In the genomic region with DNA sequence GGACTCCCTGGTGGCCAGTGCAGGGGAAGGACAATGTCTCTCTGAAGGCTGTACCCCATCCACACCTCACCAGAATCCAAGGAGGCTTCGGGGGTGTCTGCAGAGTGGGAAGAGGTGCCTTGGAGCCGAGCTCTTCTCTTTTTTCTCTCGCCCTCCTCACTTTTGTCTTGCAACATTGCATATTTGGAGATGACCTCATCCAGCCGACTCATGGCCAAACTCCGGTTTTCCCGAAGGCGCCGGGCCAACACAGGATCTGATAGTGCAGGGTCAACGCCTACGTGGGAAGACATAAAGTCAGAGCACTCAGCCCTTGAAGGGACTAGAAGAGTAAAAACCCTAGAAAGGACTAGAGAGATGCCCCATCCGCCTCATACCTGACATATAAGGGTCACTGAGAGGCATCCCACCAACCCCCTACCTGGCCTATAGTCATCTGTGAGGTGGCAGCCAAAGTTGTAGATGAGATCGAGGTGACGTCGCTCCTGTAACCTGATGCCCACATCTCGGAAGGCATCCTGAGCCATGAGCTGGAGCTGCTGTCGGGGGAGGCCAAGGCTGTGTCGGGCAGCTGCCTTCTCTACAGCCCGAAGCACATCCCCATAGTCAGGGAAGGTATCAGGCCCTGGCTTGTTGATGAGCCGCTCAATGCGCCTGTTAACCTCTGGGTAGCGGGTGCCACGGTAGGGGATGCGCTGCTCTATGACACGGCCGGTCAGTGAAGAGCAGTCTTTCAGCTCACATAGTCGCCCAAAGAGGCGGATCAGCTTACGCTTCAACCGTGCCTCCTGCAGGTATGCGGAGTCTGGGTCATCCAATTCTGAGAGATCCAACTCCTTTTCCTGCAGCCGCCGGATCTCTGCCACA, we compare ENCODE assay signal across 8 cellular contexts. TPM values are rescaled to one million over a fixed set of nuclear protein-coding genes. Genes with fewer than 3 reads are reported as not detected.
A peak's percentile ranks its signal among the peaks of the same experiment; 100 is the strongest.
DNase-seq lines count a peak whose midpoint lies in the region; ATAC-seq and TF ChIP-seq lines count a peak whose summit lies in the region.

No MANE protein-coding gene starts in this region.

- ATAC-seq in GM19035 (IDR thresholded peaks at IDR 0.05; ENCODE audit: unreplicated experiment) = no peak

- TF ChIP-seq CTCF in astrocyte of the spinal cord (IDR thresholded peaks at IDR 0.05; ENCODE audit: low read depth, low read length) (no peak), liver (IDR thresholded peaks at IDR 0.05; ENCODE audit: low read depth, low read length, missing input control) (no peak)

- no peaks in the 10 kb centered on the region for H3K9me3 ChIP-seq in liver (ENCODE audit: control insufficient read depth in 4 of 4, low read length in 3 of 4)

- WGBS in liver = 73% methylated on average over 32 of the region's 32 CpGs

- H3K4me3 ChIP-seq in astrocyte of the spinal cord (ENCODE audit: low read depth, low read length) (no peak overlapping the region), liver (ENCODE audit: low read depth in 1 of 3, low read length in 3 of 3) (no peak overlapping the region)

- in situ Hi-C loops in astrocyte of the spinal cord (cut with HindIII; ENCODE audit: low sequenced_read_pairs) = no loop called here

- DNase-seq in A172 (ENCODE audit: low spot score) (peak; percentile 48), HS-5 (ENCODE audit: low read depth) (peak; percentile 88), astrocyte of the spinal cord (ENCODE audit: low read depth, low spot score) (peak; percentile 87), SIG-M5 (lab: John Stamatoyannopoulos, UW) (no peak), hypothalamus (lab: John Stamatoyannopoulos, UW) (no peak), KG1 (lab: John Stamatoyannopoulos, UW) (no peak)

- peaks cover 0 to 16% (median 8%) of the 10 kb centered on the region in 4 donors for H3K36me3 ChIP-seq in liver (ENCODE audit: control insufficient read depth in 4 of 4, insufficient read depth in 3 of 4, low read depth in 1 of 4, low read length in 3 of 4)

- no peak overlapping the region for H3K9ac ChIP-seq in liver (ENCODE audit: low read depth in 1 of 2, low read length in 2 of 2)

- H3K4me1 ChIP-seq in liver (ENCODE audit: control insufficient read depth in 4 of 4, insufficient read depth in 4 of 4, low read length in 3 of 4) = peaks cover 20 to 54% (median 48%) of the 10 kb centered on the region in 4 donors

- no peak for TF ChIP-seq RAD21 in liver (IDR thresholded peaks at IDR 0.05)

- H3K27ac ChIP-seq in liver (ENCODE audit: low read depth in 1 of 2, low read length in 2 of 2) = peak overlapping the region; percentile 47 to 85

- H3K27me3 ChIP-seq in liver (ENCODE audit: control insufficient read depth in 4 of 4, insufficient read depth in 4 of 4, low read length in 3 of 4) = no peaks in the 10 kb centered on the region

TF ChIP-seq in liver, 16 proteins besides CTCF, POLR2A, EP300 and RAD21:
- TF ChIP-seq TAF1 (conservative IDR thresholded peaks at IDR 0.05) (no peak), GABPA (IDR thresholded peaks at IDR 0.05 in 1 of 2, conservative IDR thresholded peaks at IDR 0.05 in 1 of 2) (peak in 1 of 2 donors; percentile 7), HNF4A (conservative IDR thresholded peaks at IDR 0.05) (peak; percentile 13 to 29), HNF4G (IDR thresholded peaks at IDR 0.05) (no peak), JUND (IDR thresholded peaks at IDR 0.05) (peak; percentile 86 to 96), FOXA1 (IDR thresholded peaks at IDR 0.05) (no peak)
- TF ChIP-seq, protein P1, sequence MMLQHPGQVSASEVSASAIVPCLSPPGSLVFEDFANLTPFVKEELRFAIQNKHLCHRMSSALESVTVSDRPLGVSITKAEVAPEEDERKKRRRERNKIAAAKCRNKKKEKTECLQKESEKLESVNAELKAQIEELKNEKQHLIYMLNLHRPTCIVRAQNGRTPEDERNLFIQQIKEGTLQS (IDR thresholded peaks at IDR 0.05) = peak; percentile 59
TF ChIP-seq in liver: peak in this region for 4.

RNA-seq across cellular contexts. Expression of a gene that starts 2.2 kb away (rescaled TPM):
- 56.2 and 60.0 TPM in 2 replicates for total RNA-seq in A172 (2014; rRNA removed; shearing (Covaris generic))
- 10 to 100 TPM; 11.8 to 15.1 TPM for total RNA-seq in liver
- polyA plus RNA-seq in liver = 10 to 100 TPM; 12.9 to 13.1 TPM

RNA-seq across cellular contexts. Expression of a gene that starts 3.0 kb away (rescaled TPM):
- 7.6 and 8.8 TPM in 2 replicates for total RNA-seq in A172 (2014; rRNA removed; shearing (Covaris generic))
- 1 to 10 TPM; 5.5 to 7.8 TPM for total RNA-seq in liver
- polyA plus RNA-seq in liver = 1 to 10 TPM; 1.6 to 3.9 TPM

RNA-seq across cellular contexts. Expression of a gene that starts 6.7 kb away (rescaled TPM):
- total RNA-seq in A172 (2014; rRNA removed; shearing (Covaris generic)) = 59.4 and 61.6 TPM in 2 replicates
- total RNA-seq in liver = 10 to 100 TPM; 52.7 to 74.0 TPM
- polyA plus RNA-seq in liver = 10 to 100 TPM; 47.9 to 49.3 TPM

RNA-seq across cellular contexts. Expression of a gene that starts 21.8 kb away (rescaled TPM):
- total RNA-seq in A172 (2014; rRNA removed; shearing (Covaris generic)) = 17.7 and 18.3 TPM in 2 replicates
- total RNA-seq in liver = 10 to 100 TPM; 16.7 to 17.8 TPM
- polyA plus RNA-seq in liver = 10 to 100 TPM; 16.8 to 22.8 TPM

RNA-seq across cellular contexts. Expression of a gene that starts 31.1 kb away (rescaled TPM):
- total RNA-seq in A172 (2014; rRNA removed; shearing (Covaris generic)) = 85.3 and 93.7 TPM in 2 replicates
- 10 to 100 TPM; 12.5 to 22.4 TPM for total RNA-seq in liver
- 10 to 100 TPM in 1 of 2 donors, 1 to 10 TPM in 1; 6.5 to 60.1 TPM for polyA plus RNA-seq in liver

Comparison
In these comparisons a context has a peak if more than half of its experiments do, and no peak if none do; other contexts are left out.
1. DNase-seq: peak in A172 (single experiment), HS-5 (single experiment) and astrocyte of the spinal cord (single experiment); none in SIG-M5 (single experiment), hypothalamus (0 of 51) and KG1 (single experiment).